In genomic region chr17:8846768-8847211, GRCh38 we compare ENCODE assay signal across 8 cellular contexts. TPM values are rescaled to one million over a fixed set of nuclear protein-coding genes. Genes with fewer than 3 reads are reported as not detected.
DNase-seq lines count a peak whose midpoint lies in the region; ATAC-seq, FAIRE-seq and TF ChIP-seq lines count a peak whose summit lies in the region.

No MANE protein-coding gene starts in this region.

- DNase-seq in Caco-2 = peak; percentile 20 to 36
- DNase-seq in KBM-7 = peak; percentile 37
- peak; percentile 54 for DNase-seq in bronchial epithelial cell (ENCODE audit: low read depth)
- DNase-seq in lower lobe of right lung = no peak
- DNase-seq in activated CD4-positive, alpha-beta memory T cell treated with anti-CD3 and anti-CD28 coated beads for 36 hours = no peak
- DNase-seq in NCI-H510A (lab: John Stamatoyannopoulos, UW) = no peak
- DNase-seq in GM19238 (ENCODE audit: insufficient read length, low spot score) = no peak

- CTCF ChIA-PET in Caco-2 (lab: Charles Lee) = no interaction called here
- CTCF ChIA-PET in activated CD4-positive, alpha-beta memory T cell treated with anti-CD3 and anti-CD28 coated beads for 36 hours (lab: Charles Lee) = interaction anchor here (1.5 kb wide), 1 partner anchor 151 kb away, joined by 4 read pairs; no protein-coding TSS in a partner anchor

- peak; percentile 77 to 80 for ATAC-seq in lower lobe of right lung
- no peak for ATAC-seq in GM18861 (IDR thresholded peaks at IDR 0.05; ENCODE audit: unreplicated experiment)

- no peaks in the 10 kb centered on the region for H3K36me3 Mint-ChIP-seq in Caco-2 (ENCODE audit: insufficient read depth, unreplicated experiment)
- no peaks in the 10 kb centered on the region for H3K36me3 Mint-ChIP-seq in activated CD4-positive, alpha-beta memory T cell treated with anti-CD3 and anti-CD28 coated beads for 36 hours

- H3K27ac Mint-ChIP-seq in Caco-2 (ENCODE audit: unreplicated experiment) = no peak overlapping the region
- H3K27ac Mint-ChIP-seq in activated CD4-positive, alpha-beta memory T cell treated with anti-CD3 and anti-CD28 coated beads for 36 hours = no peak overlapping the region

- H3K4me3 Mint-ChIP-seq in Caco-2 (ENCODE audit: unreplicated experiment) = no peak overlapping the region
- H3K4me3 Mint-ChIP-seq in activated CD4-positive, alpha-beta memory T cell treated with anti-CD3 and anti-CD28 coated beads for 36 hours = no peak overlapping the region

- no TSS peak for BruUV-seq in Caco-2 (replicated peaks; lab: Mats Ljungman, UMichigan)

- peak; percentile 82 for FAIRE-seq in bronchial epithelial cell (lab: Jason Lieb, UNC)

- no peak overlapping the region for H3K27ac ChIP-seq in lower lobe of right lung

- POLR2A ChIA-PET in Caco-2 (lab: Charles Lee) = no interaction called here
- POLR2A ChIA-PET in activated CD4-positive, alpha-beta memory T cell treated with anti-CD3 and anti-CD28 coated beads for 36 hours (lab: Charles Lee) = interaction anchor here (0.7 kb wide), 1 partner anchor 12 kb away, joined by 3 read pairs; no protein-coding TSS in a partner anchor

- no peaks in the 10 kb centered on the region for H3K4me1 ChIP-seq in Caco-2
- H3K4me1 ChIP-seq in lower lobe of right lung = no peaks in the 10 kb centered on the region

- H3K4me3 ChIP-seq in Caco-2 (ENCODE audit: low read depth, low read length) (no peak overlapping the region), bronchial epithelial cell (ENCODE audit: low read depth, low read length) (no peak overlapping the region), lower lobe of right lung (no peak overlapping the region)

- H3K27me3 ChIP-seq in Caco-2 (replicated peaks; ENCODE audit: control insufficient read depth, insufficient read depth, low read length) (no peaks in the 10 kb centered on the region), bronchial epithelial cell (ENCODE audit: control insufficient read depth, insufficient read depth, low read length) (no peaks in the 10 kb centered on the region), lower lobe of right lung (ENCODE audit: low read depth) (no peaks in the 10 kb centered on the region)

- in situ Hi-C loops in KBM-7 (cut with MboI; ENCODE audit: low pct_unique_long_range_greater_than_20kb, low sequenced_read_pairs) = no loop called here

- no peaks in the 10 kb centered on the region for H3K36me3 ChIP-seq in Caco-2 (ENCODE audit: control insufficient read depth, insufficient read depth, low read length)
- H3K36me3 ChIP-seq in bronchial epithelial cell (ENCODE audit: control insufficient read depth, insufficient read depth, low read length) = no peaks in the 10 kb centered on the region
- H3K36me3 ChIP-seq in lower lobe of right lung = no peaks in the 10 kb centered on the region

- no peaks in the 10 kb centered on the region for H3K4me1 Mint-ChIP-seq in Caco-2 (ENCODE audit: low read depth, unreplicated experiment)
- peaks cover 4% of the 10 kb centered on the region for H3K4me1 Mint-ChIP-seq in activated CD4-positive, alpha-beta memory T cell treated with anti-CD3 and anti-CD28 coated beads for 36 hours (ENCODE audit: low read depth)

- H3K27me3 Mint-ChIP-seq in Caco-2 (ENCODE audit: insufficient read depth, unreplicated experiment) = no peaks in the 10 kb centered on the region
- H3K27me3 Mint-ChIP-seq in activated CD4-positive, alpha-beta memory T cell treated with anti-CD3 and anti-CD28 coated beads for 36 hours = no peaks in the 10 kb centered on the region

- TF ChIP-seq CTCF in Caco-2 (IDR thresholded peaks at IDR 0.05; ENCODE audit: insufficient read depth in 1 of 2, low read depth in 1 of 2, low read length in 1 of 2, severe bottlenecking in 1 of 2, unreplicated experiment in 1 of 2) = no peak
- no peak for TF ChIP-seq CTCF in bronchial epithelial cell (IDR thresholded peaks at IDR 0.05; ENCODE audit: insufficient read depth, low read length, severe bottlenecking)
- no peak for TF ChIP-seq CTCF in lower lobe of right lung (IDR thresholded peaks at IDR 0.05)

- H3K9me3 ChIP-seq in Caco-2 (no peaks in the 10 kb centered on the region), lower lobe of right lung (no peaks in the 10 kb centered on the region)

- H3K9me3 Mint-ChIP-seq in Caco-2 (ENCODE audit: unreplicated experiment) = no peaks in the 10 kb centered on the region
- H3K9me3 Mint-ChIP-seq in activated CD4-positive, alpha-beta memory T cell treated with anti-CD3 and anti-CD28 coated beads for 36 hours = peaks cover 6% of the 10 kb centered on the region

- intact Hi-C loops in Caco-2 (cut with micrococcal nuclease; ENCODE audit: unreplicated experiment) = no loop called here
- intact Hi-C loops in lower lobe of right lung (cut with DNase I) = no loop called here
- intact Hi-C loops in activated CD4-positive, alpha-beta memory T cell treated with anti-CD3 and anti-CD28 coated beads for 36 hours (cut with micrococcal nuclease) = no loop called here

RNA-seq across cellular contexts. Expression of gene PIK3R6, which starts 20.7 kb away (rescaled TPM):
- not detected in 2 replicates for total RNA-seq in Caco-2 (2022)
- not detected in 2 replicates for total RNA-seq in bronchial epithelial cell
- total RNA-seq in lower lobe of right lung = 2.5 TPM
- total RNA-seq in activated CD4-positive, alpha-beta memory T cell treated with anti-CD3 and anti-CD28 coated beads for 36 hours = under 1 TPM; 0.63 to 0.71 TPM

RNA-seq across cellular contexts. Expression of gene MFSD6L, which starts 47.6 kb away (rescaled TPM):
- total RNA-seq in Caco-2 (2022) (not detected in 2 replicates), bronchial epithelial cell (0.13 TPM in 1 of 2 replicates, not detected in the other), lower lobe of right lung (0.95 TPM)
- not detected for total RNA-seq in activated CD4-positive, alpha-beta memory T cell treated with anti-CD3 and anti-CD28 coated beads for 36 hours

Comparison
In these comparisons a context has a peak if more than half of its experiments do, and no peak if none do; other contexts are left out.
1. DNase-seq: peak in Caco-2 (2 of 2), KBM-7 (single experiment) and bronchial epithelial cell (single experiment); none in lower lobe of right lung (single experiment), activated CD4-positive, alpha-beta memory T cell treated with anti-CD3 and anti-CD28 coated beads for 36 hours (single experiment), NCI-H510A (single experiment) and GM19238 (single experiment).